8 cellular contexts compared by ENCODE assay signal in genomic region chr1:110672001-110672752, GRCh38. TPM values are rescaled to one million over a fixed set of nuclear protein-coding genes. Genes with fewer than 3 reads are reported as not detected.
DNase-seq lines count a peak whose midpoint lies in the region; ATAC-seq and TF ChIP-seq lines count a peak whose summit lies in the region.

No MANE protein-coding gene starts in this region.

- intact Hi-C loops in tibial artery (cut with DNase I; ENCODE audit: low total_unique reads) = no loop called here

- peaks cover 27% of the 10 kb centered on the region for H3K4me1 Mint-ChIP-seq in activated T-helper 17 cell treated with anti-CD3 and anti-CD28 coated beads, Interleukin-2, amount 50 U/mL, for 72 hours

- no peak overlapping the region for H2BK5ac ChIP-seq in mesenchymal stem cell (ENCODE audit: low read depth, low read length, poor library complexity, severe bottlenecking)

- 80% methylated on average over 11 of the region's 12 CpGs for WGBS in mesenchymal stem cell
- WGBS in suprapubic skin = 31% methylated on average over 12 of the region's 12 CpGs

- ATAC-seq in activated T-helper 17 cell treated with anti-CD3 and anti-CD28 coated beads, Interleukin-2, amount 50 U/mL, for 72 hours (replicated peaks) = peak; percentile 60
- ATAC-seq in HG02852 (IDR thresholded peaks at IDR 0.05; ENCODE audit: unreplicated experiment) = no peak

- H3K4me1 ChIP-seq in mesenchymal stem cell (ENCODE audit: control insufficient read depth, insufficient read depth, low read depth, low read length) (peaks cover 14% of the 10 kb centered on the region), tibial artery (peaks cover 0 to 18% (median 14%) of the 10 kb centered on the region in 4 donors), suprapubic skin (peaks cover 17% of the 10 kb centered on the region)

- no peak overlapping the region for H3K27ac ChIP-seq in mesenchymal stem cell (ENCODE audit: low read length, poor library complexity, severe bottlenecking)
- no peak overlapping the region for H3K27ac ChIP-seq in tibial artery
- no peak overlapping the region for H3K27ac ChIP-seq in suprapubic skin

- no peak overlapping the region for H2BK12ac ChIP-seq in mesenchymal stem cell (ENCODE audit: low read length in 2 of 2)

- no peak overlapping the region for H3K4me3 Mint-ChIP-seq in activated T-helper 17 cell treated with anti-CD3 and anti-CD28 coated beads, Interleukin-2, amount 50 U/mL, for 72 hours

- no peak overlapping the region for H2AK5ac ChIP-seq in mesenchymal stem cell (ENCODE audit: low read length, severe bottlenecking)

- H3K9ac ChIP-seq in mesenchymal stem cell (ENCODE audit: low read length) = peak overlapping the region; percentile 20

- H3K14ac ChIP-seq in mesenchymal stem cell (ENCODE audit: low read length in 2 of 2) = no peak overlapping the region

- H3K4me3 ChIP-seq in mesenchymal stem cell (ENCODE audit: insufficient read depth in 1 of 2, low read depth in 1 of 2, low read length in 2 of 2) (peak overlapping the region in 1 of 2 experiments; percentile 69), tibial artery (no peak overlapping the region), suprapubic skin (no peak overlapping the region)

- H4K8ac ChIP-seq in mesenchymal stem cell (ENCODE audit: low read length) = no peak overlapping the region

- no peaks in the 10 kb centered on the region for H3K27me3 Mint-ChIP-seq in activated T-helper 17 cell treated with anti-CD3 and anti-CD28 coated beads, Interleukin-2, amount 50 U/mL, for 72 hours

- H2BK120ac ChIP-seq in mesenchymal stem cell (ENCODE audit: low read depth, low read length) = no peak overlapping the region

- peak overlapping the region; percentile 100 for H3K27ac Mint-ChIP-seq in activated T-helper 17 cell treated with anti-CD3 and anti-CD28 coated beads, Interleukin-2, amount 50 U/mL, for 72 hours

- H3K79me1 ChIP-seq in mesenchymal stem cell (replicated peaks; ENCODE audit: low read length, poor library complexity, severe bottlenecking) = no peaks in the 10 kb centered on the region

- H2AFZ ChIP-seq in mesenchymal stem cell (ENCODE audit: low read depth, low read length) = no peak overlapping the region

- TF ChIP-seq CTCF in GM10266 (IDR thresholded peaks at IDR 0.05; ENCODE audit: control insufficient read depth, insufficient read depth, low read depth, missing control alignments) (no peak), tibial artery (IDR thresholded peaks at IDR 0.05) (no peak), suprapubic skin (IDR thresholded peaks at IDR 0.05) (no peak)

- no peak overlapping the region for H3K18ac ChIP-seq in mesenchymal stem cell (ENCODE audit: low read depth in 1 of 2, low read length in 2 of 2)

- H4K91ac ChIP-seq in mesenchymal stem cell (ENCODE audit: low read length) = no peak overlapping the region

- TF ChIP-seq EP300 in suprapubic skin (IDR thresholded peaks at IDR 0.05) = no peak

- no peak overlapping the region for H3K23ac ChIP-seq in mesenchymal stem cell (ENCODE audit: low read length in 2 of 2)

- no peak overlapping the region for H3K4ac ChIP-seq in mesenchymal stem cell (ENCODE audit: low read depth in 1 of 2, low read length in 2 of 2)

- H3K36me3 ChIP-seq in mesenchymal stem cell (ENCODE audit: control insufficient read depth in 1 of 2, insufficient read depth in 2 of 2, low read depth in 1 of 2, low read length in 2 of 2) = peaks cover 0 to 9% of the 10 kb centered on the region in 2 experiments
- no peaks in the 10 kb centered on the region for H3K36me3 ChIP-seq in tibial artery
- no peaks in the 10 kb centered on the region for H3K36me3 ChIP-seq in suprapubic skin

- peaks cover 46 to 54% of the 10 kb centered on the region in 2 experiments for H3K27me3 ChIP-seq in mesenchymal stem cell (ENCODE audit: control insufficient read depth in 1 of 2, insufficient read depth in 1 of 2, low read length in 2 of 2)
- H3K27me3 ChIP-seq in tibial artery = peaks cover 4 to 50% of the 10 kb centered on the region in 2 donors
- peaks cover 67% of the 10 kb centered on the region for H3K27me3 ChIP-seq in suprapubic skin

- no peak overlapping the region for H3K4me2 ChIP-seq in mesenchymal stem cell (ENCODE audit: low read length, poor library complexity, severe bottlenecking)

- H2BK15ac ChIP-seq in mesenchymal stem cell (ENCODE audit: low read depth, poor library complexity, severe bottlenecking) = no peak overlapping the region

- no peaks in the 10 kb centered on the region for H3K9me3 Mint-ChIP-seq in activated T-helper 17 cell treated with anti-CD3 and anti-CD28 coated beads, Interleukin-2, amount 50 U/mL, for 72 hours

- DNase-seq in GM10266 (ENCODE audit: extremely low spot score) = peak; percentile 14
- DNase-seq in NCI-H748 (lab: John Stamatoyannopoulos, UW; ENCODE audit: unreplicated experiment) = peak; percentile 96
- no peak for DNase-seq in mesenchymal stem cell
- peak; percentile 70 for DNase-seq in stimulated activated naive CD4-positive, alpha-beta T cell treated with Interleukin-2 at 50 U/mL for 16 hours (lab: John Stamatoyannopoulos, UW)
- no peak for DNase-seq in tibial artery
- DNase-seq in suprapubic skin (ENCODE audit: low spot score in 2 of 2) = no peak

- no peak for TF ChIP-seq POLR2A in suprapubic skin (IDR thresholded peaks at IDR 0.05)

- peaks cover 40% of the 10 kb centered on the region for H3K36me3 Mint-ChIP-seq in activated T-helper 17 cell treated with anti-CD3 and anti-CD28 coated beads, Interleukin-2, amount 50 U/mL, for 72 hours (ENCODE audit: low read depth)

- H3K9me3 ChIP-seq in mesenchymal stem cell (ENCODE audit: control insufficient read depth, low read length) = no peaks in the 10 kb centered on the region
- H3K9me3 ChIP-seq in tibial artery = no peaks in the 10 kb centered on the region
- no peaks in the 10 kb centered on the region for H3K9me3 ChIP-seq in suprapubic skin

RNA-seq across cellular contexts. Expression of gene KCNA3, which starts 2.6 kb away (rescaled TPM):
- 10 to 100 TPM; 22.7 to 61.7 TPM for total RNA-seq in activated T-helper 17 cell treated with anti-CD3 and anti-CD28 coated beads, Interleukin-2, amount 50 U/mL, for 72 hours
- polyA plus RNA-seq in mesenchymal stem cell (2013, experiment 1 of 2) = not detected
- not detected for polyA plus RNA-seq in mesenchymal stem cell (2013, experiment 2 of 2)
- total RNA-seq in suprapubic skin = 1 to 10 TPM in 1 of 4 donors, under 1 TPM in 2, not detected in 1; 0.34 to 1.4 (median 0.80) TPM

Comparison
In these comparisons a context has a peak if more than half of its experiments do, and no peak if none do; other contexts are left out.
1. DNase-seq: peak in GM10266 (single experiment), NCI-H748 (single experiment) and stimulated activated naive CD4-positive, alpha-beta T cell treated with Interleukin-2 at 50 U/mL for 16 hours (single experiment); none in mesenchymal stem cell (single experiment), tibial artery (0 of 2) and suprapubic skin (0 of 2).
2. RNA of gene KCNA3, which starts 2.6 kb away (total RNA-seq): 22.7 to 61.7 TPM in activated T-helper 17 cell treated with anti-CD3 and anti-CD28 coated beads, Interleukin-2, amount 50 U/mL, for 72 hours; 0.34 to 1.4 TPM in suprapubic skin; every median in the first group is over 10 times any median in the second.